Comparison of ENCODE assay signal across 10 cellular contexts in the genomic region with DNA sequence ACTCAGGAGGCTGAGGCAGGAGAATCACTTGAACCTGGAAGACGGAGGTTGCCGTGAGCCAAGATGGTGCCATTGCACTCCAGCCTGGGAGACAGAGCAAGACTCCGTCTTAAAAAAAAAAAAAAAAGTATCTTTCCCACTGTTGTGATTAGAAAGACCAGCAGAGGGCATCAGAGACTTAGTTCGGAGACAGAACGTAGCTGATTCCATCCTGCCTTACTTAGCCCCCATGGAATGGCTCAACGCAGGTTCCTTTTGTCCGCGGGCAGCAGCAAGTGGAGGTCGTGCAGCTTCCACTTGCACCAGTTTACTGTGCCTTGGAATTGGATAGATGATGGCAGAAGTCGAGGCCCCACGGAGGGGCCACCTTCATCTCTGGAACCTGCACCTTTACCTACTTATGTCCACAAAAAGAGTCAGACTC. TPM values are rescaled to one million over a fixed set of nuclear protein-coding genes. Genes with fewer than 3 reads are reported as not detected.
DNase-seq lines count a peak whose midpoint lies in the region; ATAC-seq and TF ChIP-seq lines count a peak whose summit lies in the region.
"Had no signal": no experiment of that assay in that cellular context is flagged by ENCODE, and none has a peak within 500 bp of the region (broad histone marks: within the 10 kb centered on the region; RNA-seq: fewer than 3 reads in every experiment).

No MANE protein-coding gene starts in this region.

- H3K27me3 ChIP-seq in RWPE2 (ENCODE audit: insufficient read depth, poor library complexity, severe bottlenecking) (no peaks in the 10 kb centered on the region), mammary epithelial cell (ENCODE audit: insufficient read depth, low read length) (no peaks in the 10 kb centered on the region)

- WGBS in mammary epithelial cell (ENCODE audit: low coverage, missing lambda C conversion rate) = 3% methylated on average over 9 of the region's 11 CpGs

- ATAC-seq in RWPE2 (ENCODE audit: low read depth) = peak; percentile 47
- peak; percentile 60 for ATAC-seq in stimulated activated memory B cell treated with anti-CD40 and anti-IgM and Interleukin-4, amounts not matched to agents 10 μg/mL and 1 μg/mL and 100 μg/mL, for 72 hours

- peaks cover 15% of the 10 kb centered on the region for H3K79me2 ChIP-seq in mammary epithelial cell (ENCODE audit: insufficient read depth, low read length)

- peak overlapping the region; percentile 29 for H2AFZ ChIP-seq in mammary epithelial cell (ENCODE audit: low read depth, low read length)

- DNase-seq in activated CD4-positive, alpha-beta T cell treated with anti-CD3 and anti-CD28 coated beads for 48 hours = peak; percentile 33
- DNase-seq in activated CD4-positive, alpha-beta T cell treated with anti-CD3 and anti-CD28 coated beads, Interleukin-2, amount 50 U/mL, for 4 hours = no peak
- DNase-seq in NCI-H1048 (lab: John Stamatoyannopoulos, UW) (peak; percentile 64), RWPE2 (ENCODE audit: low spot score) (no peak), mammary epithelial cell (peak; percentile 64), inferior parietal cortex (ENCODE audit: extremely low spot score) (peak; percentile 84), putamen (ENCODE audit: low spot score) (no peak)

- H3K9me3 Mint-ChIP-seq in stimulated activated memory B cell treated with anti-CD40 and anti-IgM and Interleukin-4, amounts not matched to agents 10 μg/mL and 1 μg/mL and 100 μg/mL, for 72 hours = no peaks in the 10 kb centered on the region
- H3K9me3 Mint-ChIP-seq: CD8-positive, alpha-beta memory T cell; central memory CD8-positive, alpha-beta T cell had no signal

- in situ Hi-C loops in mammary epithelial cell (cut with MboI; ENCODE audit: low sequenced_read_pairs in 2 of 2) = loop anchor here in 1 of 2 donors (10.0 kb wide), 1 partner anchor 158 kb away; no protein-coding TSS in a partner anchor

- no peaks in the 10 kb centered on the region for H3K27me3 Mint-ChIP-seq in stimulated activated memory B cell treated with anti-CD40 and anti-IgM and Interleukin-4, amounts not matched to agents 10 μg/mL and 1 μg/mL and 100 μg/mL, for 72 hours
- H3K27me3 Mint-ChIP-seq: CD8-positive, alpha-beta memory T cell; central memory CD8-positive, alpha-beta T cell had no signal

- H3K4me3 Mint-ChIP-seq in stimulated activated memory B cell treated with anti-CD40 and anti-IgM and Interleukin-4, amounts not matched to agents 10 μg/mL and 1 μg/mL and 100 μg/mL, for 72 hours = no peak overlapping the region
- H3K4me3 Mint-ChIP-seq: central memory CD8-positive, alpha-beta T cell had no signal

- H3K4me1 ChIP-seq in RWPE2 (ENCODE audit: insufficient read depth, poor library complexity, severe bottlenecking) = peaks cover 5% of the 10 kb centered on the region
- peaks cover 21% of the 10 kb centered on the region for H3K4me1 ChIP-seq in mammary epithelial cell (ENCODE audit: insufficient read depth, low read length)

- H3K9me3 ChIP-seq in RWPE2 (ENCODE audit: severe bottlenecking) (no peaks in the 10 kb centered on the region), mammary epithelial cell (replicated peaks; ENCODE audit: insufficient read depth, low read length) (no peaks in the 10 kb centered on the region)

- H3K27ac ChIP-seq in RWPE2 (ENCODE audit: poor library complexity, severe bottlenecking) (no peak overlapping the region), mammary epithelial cell (ENCODE audit: insufficient read depth, low read depth, low read length) (no peak overlapping the region)

- no peaks in the 10 kb centered on the region for H4K20me1 ChIP-seq in mammary epithelial cell (ENCODE audit: insufficient read depth, low read length)

- intact Hi-C loops in mammary epithelial cell (cut with micrococcal nuclease) = loop anchor here (1.0 to 5.0 kb wide), 3 partner anchors 100 to 266 kb away; no protein-coding TSS in a partner anchor

- H3K4me2 ChIP-seq in mammary epithelial cell (ENCODE audit: insufficient read depth, low read depth, low read length) = no peak overlapping the region

- H3K36me3 Mint-ChIP-seq in stimulated activated memory B cell treated with anti-CD40 and anti-IgM and Interleukin-4, amounts not matched to agents 10 μg/mL and 1 μg/mL and 100 μg/mL, for 72 hours = peaks cover 5% of the 10 kb centered on the region

- H3K4me3 ChIP-seq in RWPE2 (ENCODE audit: severe bottlenecking) (no peak overlapping the region), mammary epithelial cell (replicated peaks in 1 of 3; ENCODE audit: insufficient read depth in 1 of 3, low read depth in 2 of 3, low read length in 3 of 3) (no peak overlapping the region)

- H3K36me3 ChIP-seq in RWPE2 (ENCODE audit: low read depth) (no peaks in the 10 kb centered on the region), mammary epithelial cell (ENCODE audit: insufficient read depth, low read length) (peaks cover 7% of the 10 kb centered on the region)

- TF ChIP-seq CTCF in RWPE2 (IDR thresholded peaks at IDR 0.05; ENCODE audit: poor library complexity, severe bottlenecking) (peak; percentile 83), mammary epithelial cell (conservative IDR thresholded peaks at IDR 0.05 in 1 of 2, IDR thresholded peaks at IDR 0.05 in 1 of 2; ENCODE audit: extremely low read depth in 1 of 2, insufficient read depth in 1 of 2, low read depth in 1 of 2, low read length in 2 of 2) (peak; percentile 44 to 70)

- no TSS peak for BruUV-seq in mammary epithelial cell (replicated peaks; lab: Mats Ljungman, UMichigan)

- H3K9ac ChIP-seq in mammary epithelial cell (ENCODE audit: insufficient read depth, low read length) = no peak overlapping the region

- H3K4me1 Mint-ChIP-seq in stimulated activated memory B cell treated with anti-CD40 and anti-IgM and Interleukin-4, amounts not matched to agents 10 μg/mL and 1 μg/mL and 100 μg/mL, for 72 hours = peaks cover 6% of the 10 kb centered on the region
- H3K4me1 Mint-ChIP-seq: central memory CD8-positive, alpha-beta T cell had no signal

- no peak overlapping the region for H3K27ac Mint-ChIP-seq in stimulated activated memory B cell treated with anti-CD40 and anti-IgM and Interleukin-4, amounts not matched to agents 10 μg/mL and 1 μg/mL and 100 μg/mL, for 72 hours

- CTCF ChIA-PET in mammary epithelial cell (lab: Charles Lee; ENCODE audit: low non-redundant PET) = interaction anchor here (0.5 to 0.9 kb wide), 8 partner anchors 24 to 387 kb away, joined by 3 to 17 read pairs (median 6); a partner anchor contains a TSS

- dilution Hi-C loops in mammary epithelial cell (cut with HindIII; ENCODE audit: low sequenced_read_pairs) = no loop called here

RNA-seq across cellular contexts. Expression of a gene that starts 8.1 kb away (rescaled TPM):
- total RNA-seq in mammary epithelial cell = 10 to 100 TPM; 17.2 to 28.8 TPM
- 7.7 TPM for polyA plus RNA-seq in mammary epithelial cell
- polyA minus RNA-seq in mammary epithelial cell = 2.2 TPM

RNA-seq across cellular contexts. Expression of a gene that starts 8.2 kb away (rescaled TPM):
- total RNA-seq in mammary epithelial cell = 100 to 1,000 TPM in 1 of 2 donors, 10 to 100 TPM in 1; 57.1 to 112 TPM
- 52.0 TPM for polyA plus RNA-seq in mammary epithelial cell
- polyA minus RNA-seq in mammary epithelial cell = 39.4 TPM

RNA-seq across cellular contexts. Expression of a gene that starts 24.2 kb away (rescaled TPM):
- 100 to 1,000 TPM in 1 of 2 donors, 10 to 100 TPM in 1; 67.0 to 110 TPM for total RNA-seq in mammary epithelial cell
- polyA plus RNA-seq in mammary epithelial cell = 59.2 TPM
- 138 TPM for polyA minus RNA-seq in mammary epithelial cell

Comparison
In these comparisons a context has a peak if more than half of its experiments do, and no peak if none do; other contexts are left out.
1. DNase-seq: peak in activated CD4-positive, alpha-beta T cell treated with anti-CD3 and anti-CD28 coated beads for 48 hours (single experiment), NCI-H1048 (single experiment), mammary epithelial cell (single experiment) and inferior parietal cortex (single experiment); none in activated CD4-positive, alpha-beta T cell treated with anti-CD3 and anti-CD28 coated beads, Interleukin-2, amount 50 U/mL, for 4 hours (0 of 2), RWPE2 (single experiment) and putamen (single experiment).